ENCODE assay signal across 8 cellular contexts in the genomic region with DNA sequence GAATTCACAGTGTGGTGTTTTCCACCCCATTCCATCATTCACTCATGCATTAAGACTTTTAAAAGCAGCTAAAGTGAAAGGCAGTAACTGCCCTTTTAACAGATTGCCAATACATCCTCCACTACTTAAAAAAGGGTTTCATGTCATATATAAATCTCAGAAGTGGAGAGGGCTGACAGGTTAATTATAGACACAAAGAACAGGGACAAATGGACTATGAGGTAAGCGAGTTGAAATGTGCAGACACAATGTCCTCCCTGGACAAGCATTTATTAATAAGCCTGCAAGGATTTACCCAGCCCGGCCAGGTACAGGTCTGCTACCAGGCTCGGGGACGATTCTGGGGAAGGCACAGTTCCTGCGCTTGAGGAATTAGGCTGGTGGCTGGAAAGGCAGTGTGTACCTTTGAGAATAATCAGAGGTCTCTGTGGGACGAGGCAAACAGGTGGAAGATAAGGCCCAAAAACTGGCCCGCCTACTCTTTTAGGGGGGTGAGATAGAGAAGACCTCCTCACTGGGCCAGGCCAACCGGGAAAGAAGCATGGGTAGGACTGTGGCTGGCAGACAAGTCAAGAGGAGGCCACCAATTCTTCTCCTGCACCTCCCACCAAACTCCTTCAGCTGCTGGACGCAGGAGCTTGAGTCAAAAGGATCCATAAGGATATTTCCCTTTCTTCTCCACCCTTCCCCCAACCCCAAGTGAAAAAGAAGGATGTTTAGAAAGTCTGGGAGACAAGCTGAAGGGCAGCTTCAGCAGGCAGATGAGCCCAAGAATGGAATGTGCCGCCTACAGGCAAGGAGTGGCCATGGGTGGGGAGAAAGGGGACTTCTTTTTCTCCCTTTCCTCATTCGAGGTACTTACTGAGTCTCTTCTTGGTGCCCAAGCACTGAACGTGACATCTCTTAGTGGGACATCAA. TPM values are rescaled to one million over a fixed set of nuclear protein-coding genes. Genes with fewer than 3 reads are reported as not detected.
DNase-seq lines count a peak whose midpoint lies in the region; ATAC-seq and TF ChIP-seq lines count a peak whose summit lies in the region.

No MANE protein-coding gene starts in this region.

- H3K27ac ChIP-seq in testis (peak overlapping the region in 1 of 2 donors; percentile 74), substantia nigra (ENCODE audit: low read depth, low read length, poor library complexity, severe bottlenecking) (no peak overlapping the region)

- DNase-seq in Daoy (ENCODE audit: low read depth) = peak; percentile 44
- DNase-seq in MG63 = peak; percentile 33
- peak; percentile 22 for DNase-seq in adipocyte (ENCODE audit: low read depth)
- DNase-seq in iPS-NIHi7 (ENCODE audit: extremely low spot score) = peak; percentile 61
- no peak for DNase-seq in testis
- no peak for DNase-seq in T1000 (lab: John Stamatoyannopoulos, UW)
- no peak for DNase-seq in substantia nigra (lab: John Stamatoyannopoulos, UW)

- H3K4me3 ChIP-seq in MG63 (peak overlapping the region; percentile 91), adipocyte (ENCODE audit: low read length) (peak overlapping the region; percentile 88), testis (peak overlapping the region; percentile 70)

- no peaks in the 10 kb centered on the region for H3K9me3 ChIP-seq in MG63
- no peaks in the 10 kb centered on the region for H3K9me3 ChIP-seq in adipocyte (ENCODE audit: control insufficient read depth, low read length)
- H3K9me3 ChIP-seq in testis = no peaks in the 10 kb centered on the region

- TF ChIP-seq CTCF in testis (IDR thresholded peaks at IDR 0.05) = no peak

- no peak for TF ChIP-seq POLR2A in testis (IDR thresholded peaks at IDR 0.05)

- WGBS in testis, 2 donors = 50 to 62% methylated on average over 12 of the region's 12 CpGs

- H3K27me3 ChIP-seq in MG63 (no peaks in the 10 kb centered on the region), adipocyte (replicated peaks; ENCODE audit: control insufficient read depth, insufficient read depth, low read length) (no peaks in the 10 kb centered on the region), testis (no peaks in the 10 kb centered on the region)

- H3K36me3 ChIP-seq in MG63 (no peaks in the 10 kb centered on the region), adipocyte (ENCODE audit: control insufficient read depth, insufficient read depth, low read length, severe bottlenecking) (no peaks in the 10 kb centered on the region), testis (ENCODE audit: low read depth, missing control alignments) (no peaks in the 10 kb centered on the region)

- H3K4me1 ChIP-seq in adipocyte (ENCODE audit: control insufficient read depth, insufficient read depth, low read length) (peaks cover 25% of the 10 kb centered on the region), testis (no peaks in the 10 kb centered on the region)

- H3K9ac ChIP-seq in adipocyte (ENCODE audit: low read length) = peak overlapping the region; percentile 92

- intact Hi-C loops in testis (cut with DNase I; ENCODE audit: low total_unique reads) = no loop called here

- no peak for ATAC-seq in GM21447 (IDR thresholded peaks at IDR 0.05; ENCODE audit: unreplicated experiment)

RNA-seq across cellular contexts. Expression of gene PDLIM1, which starts 1.5 kb away (rescaled TPM):
- total RNA-seq in Daoy (2014; rRNA removed; shearing (Covaris generic)) = 17.7 and 21.9 TPM in 2 replicates
- total RNA-seq in MG63 (2014; rRNA removed; shearing (Covaris generic); ENCODE audit: low replicate concordance) = 3.5 and 6.2 TPM in 2 replicates
- total RNA-seq in testis = 10 to 100 TPM; 14.9 to 23.5 TPM
- 64.3 TPM for polyA plus RNA-seq in testis (ENCODE audit: insufficient read depth, low read depth, low replicate concordance)

Comparison
In these comparisons a context has a peak if more than half of its experiments do, and no peak if none do; other contexts are left out.
1. DNase-seq: peak in Daoy (single experiment), MG63 (single experiment), adipocyte (single experiment) and iPS-NIHi7 (single experiment); none in testis (single experiment), T1000 (single experiment) and substantia nigra (0 of 49).
2. Peak in every context shown above with its lines, with median percentiles within 50 percentile points of each other: H3K4me3 ChIP-seq.